Comparison of ENCODE assay signal across 8 cellular contexts in genomic region chr20:57657537-57658446, GRCh38. TPM values are rescaled to one million over a fixed set of nuclear protein-coding genes. Genes with fewer than 3 reads are reported as not detected.
A peak's percentile ranks its signal among the peaks of the same experiment; 100 is the strongest.
DNase-seq lines count a peak whose midpoint lies in the region; ATAC-seq and TF ChIP-seq lines count a peak whose summit lies in the region.

No MANE protein-coding gene starts in this region.

- peak; percentile 39 for DNase-seq in activated CD4-positive, CD25-positive, alpha-beta regulatory T cell treated with anti-CD3 and anti-CD28 coated beads, Interleukin-2, amount 50 U/mL, for 72 hours
- peak; percentile 41 to 50 (median 41) for DNase-seq in effector memory CD8-positive, alpha-beta T cell
- DNase-seq in psoas muscle (peak; percentile 45 to 83), MV-4-11 (lab: John Stamatoyannopoulos, UW) (no peak)

- H3K4me1 Mint-ChIP-seq in effector memory CD8-positive, alpha-beta T cell (ENCODE audit: low read depth in 2 of 2), result peaks cover 20 to 32% of the 10 kb centered on the region in 2 donors

- peak; percentile 87 for ATAC-seq in effector memory CD8-positive, alpha-beta T cell (replicated peaks)
- peak; percentile 80 to 89 (median 85) for ATAC-seq in psoas muscle
- no peak for ATAC-seq in HG03175 (IDR thresholded peaks at IDR 0.05; ENCODE audit: unreplicated experiment)
- no peak for ATAC-seq in HG02678 (IDR thresholded peaks at IDR 0.05; ENCODE audit: unreplicated experiment)
- no peak for ATAC-seq in HG03196 (IDR thresholded peaks at IDR 0.05; ENCODE audit: unreplicated experiment)

- intact Hi-C loops in psoas muscle (cut with DNase I), result loop anchor here (5.0 to 10.0 kb wide), 4 partner anchors 60 to 427 kb away; no protein-coding TSS in a partner anchor

- H4K20me1 ChIP-seq in DOHH2 (ENCODE audit: control insufficient read depth, insufficient read depth, low read depth, low read length), result no peaks in the 10 kb centered on the region

- 59 to 79% (median 67%) methylated on average over 36 of the region's 36 CpGs for WGBS in psoas muscle, 3 donors

- H3K27ac Mint-ChIP-seq in effector memory CD8-positive, alpha-beta T cell, result peak overlapping the region; percentile 64 to 69

- TF ChIP-seq CTCF in DOHH2 (IDR thresholded peaks at IDR 0.05; ENCODE audit: low read depth, low read length, poor library complexity, severe bottlenecking), result no peak
- no peak for TF ChIP-seq CTCF in psoas muscle (IDR thresholded peaks at IDR 0.05)

- H3K9me3 Mint-ChIP-seq in effector memory CD8-positive, alpha-beta T cell, result no peaks in the 10 kb centered on the region

- H3K4me3 ChIP-seq in DOHH2 (ENCODE audit: low read length) (peak overlapping the region; percentile 36), psoas muscle (peak overlapping the region; percentile 18)

- H3K4me3 Mint-ChIP-seq in effector memory CD8-positive, alpha-beta T cell, result peak overlapping the region; percentile 38 to 49

- H3F3A ChIP-seq in DOHH2 (ENCODE audit: control insufficient read depth, insufficient read depth), result no peaks in the 10 kb centered on the region

- H3K27ac ChIP-seq in DOHH2 (ENCODE audit: low read depth, low read length) (peak overlapping the region; percentile 55), psoas muscle (peak overlapping the region; percentile 69)

- no peaks in the 10 kb centered on the region; the same call in 1 of the 2 replicates for H3K79me2 ChIP-seq in DOHH2 (ENCODE audit: control insufficient read depth, low read length)

- H3K4me1 ChIP-seq in DOHH2 (ENCODE audit: control insufficient read depth, low read length) (peaks cover 34% of the 10 kb centered on the region), psoas muscle (peaks cover 11% of the 10 kb centered on the region)

- peak overlapping the region; percentile 61 for H3K4me2 ChIP-seq in DOHH2 (ENCODE audit: low read length)

- H3K36me3 Mint-ChIP-seq in effector memory CD8-positive, alpha-beta T cell (ENCODE audit: insufficient read depth), result peaks cover 2% of the 10 kb centered on the region

- peaks cover 0 to 14% of the 10 kb centered on the region in 2 donors for H3K27me3 Mint-ChIP-seq in effector memory CD8-positive, alpha-beta T cell

- H3K27me3 ChIP-seq in DOHH2 (ENCODE audit: control insufficient read depth, low read length) (no peaks in the 10 kb centered on the region), psoas muscle (ENCODE audit: insufficient read depth in 3 of 3, low read length in 2 of 3) (no peaks in the 10 kb centered on the region)

- H3K9me3 ChIP-seq in DOHH2 (ENCODE audit: control insufficient read depth, insufficient read depth, low read length), result no peaks in the 10 kb centered on the region
- no peaks in the 10 kb centered on the region for H3K9me3 ChIP-seq in psoas muscle

- H3K9me2 ChIP-seq in DOHH2 (replicated peaks; ENCODE audit: control insufficient read depth, low read length), result no peaks in the 10 kb centered on the region

- H3K36me3 ChIP-seq in DOHH2 (ENCODE audit: control insufficient read depth, low read length) (peaks cover 8% of the 10 kb centered on the region), psoas muscle (ENCODE audit: insufficient read depth in 1 of 2, low read depth in 1 of 2) (no peaks in the 10 kb centered on the region)

RNA-seq across cellular contexts. Expression of gene ZBP1, which starts 37.6 kb away (rescaled TPM):
- total RNA-seq in psoas muscle, result under 1 TPM in 2 of 4 donors, not detected in 2; 0.24 to 0.50 TPM
- under 1 TPM; 0.07 to 0.20 (median 0.17) TPM for polyA plus RNA-seq in psoas muscle

RNA-seq across cellular contexts. Expression of gene PMEPA1, which starts 52.0 kb away (rescaled TPM):
- total RNA-seq in psoas muscle, result 10 to 100 TPM in 3 of 4 donors, 1 to 10 TPM in 1; 8.9 to 19.5 (median 15.6) TPM
- polyA plus RNA-seq in psoas muscle, result 10 to 100 TPM; 17.1 to 34.0 (median 30.7) TPM

Comparison
In these comparisons a context has a peak if more than half of its experiments do, and no peak if none do; other contexts are left out.
1. ATAC-seq: peak in effector memory CD8-positive, alpha-beta T cell (single experiment) and psoas muscle (4 of 4); none in HG03175 (single experiment), HG02678 (single experiment) and HG03196 (single experiment).